8 cellular contexts compared by ENCODE assay signal in genomic region chr14:20461230-20462141, GRCh38. TPM values are rescaled to one million over a fixed set of nuclear protein-coding genes. Genes with fewer than 3 reads are reported as not detected.
DNase-seq lines count a peak whose midpoint lies in the region; ATAC-seq, FAIRE-seq and TF ChIP-seq lines count a peak whose summit lies in the region.

Gene PIP4P1, minus strand, starts transcription at chr14:20461434. Its CDS starts 109 bp downstream, at chr14:20461325.

- intact Hi-C loops in activated CD4-positive, alpha-beta T cell treated with anti-CD3 and anti-CD28 coated beads for 36 hours (cut with DNase I, micrococcal nuclease), result loop anchor here (1.0 to 5.0 kb wide), 6 partner anchors 8 to 921 kb away; partner anchors contain the start of genes PNP (in 2 of the 2), PARP2 (in 1 of the 2), SUPT16H (in 1 of the 2) and TEP1 (in 1 of the 2)
- intact Hi-C loops in kidney (cut with DNase I), result no loop called here

- POLR2A ChIA-PET in activated CD4-positive, alpha-beta T cell treated with anti-CD3 and anti-CD28 coated beads for 36 hours (lab: Charles Lee), result interaction anchor here (1.0 to 2.7 kb wide), 9 partner anchors 8 to 118 kb away, joined by 3 to 49 read pairs (median 8); partner anchors contain the start of genes PARP2, PNP and TEP1

- DNase-seq in Ammon's horn (ENCODE audit: low spot score), result peak; percentile 100
- peak; percentile 83 for DNase-seq in GM19238 (ENCODE audit: insufficient read length, low spot score)
- DNase-seq in NCI-H524 (lab: John Stamatoyannopoulos, UW), result peak; percentile 100
- peak; percentile 99 for DNase-seq in activated CD4-positive, alpha-beta T cell treated with anti-CD3 and anti-CD28 coated beads for 36 hours
- peak; percentile 100 for DNase-seq in choroid plexus epithelial cell (ENCODE audit: low read depth)
- peak; percentile 100 for DNase-seq in kidney
- DNase-seq in stimulated activated CD4-positive, alpha-beta T cell treated with anti-CD3 and anti-CD28 coated beads, Interleukin-15, amount 100 ng/mL, for 24 hours, result peak; percentile 99

- FAIRE-seq in kidney (lab: Jason Lieb, UNC), result peak; percentile 99

- no peaks in the 10 kb centered on the region for H3K27me3 Mint-ChIP-seq in activated CD4-positive, alpha-beta T cell treated with anti-CD3 and anti-CD28 coated beads for 36 hours

- H3K27ac Mint-ChIP-seq in activated CD4-positive, alpha-beta T cell treated with anti-CD3 and anti-CD28 coated beads for 36 hours, result peak within 1 kb of the TSS; percentile 96

- CTCF ChIA-PET in activated CD4-positive, alpha-beta T cell treated with anti-CD3 and anti-CD28 coated beads for 36 hours (lab: Charles Lee), result interaction anchor here (0.7 to 1.9 kb wide), 13 partner anchors 8 to 510 kb away, joined by 3 to 10 read pairs (median 4); partner anchors contain the start of genes PARP2, PNP and RNASE4

- H3K36me3 ChIP-seq in kidney (ENCODE audit: control insufficient read depth in 1 of 2, insufficient read depth in 2 of 2, low read length in 2 of 2), result peaks cover 21 to 33% of the 10 kb centered on the region in 2 donors

- peak; percentile 93 for ATAC-seq in HG03442 (IDR thresholded peaks at IDR 0.05; ENCODE audit: unreplicated experiment)
- ATAC-seq in activated CD4-positive, alpha-beta T cell treated with anti-CD3 and anti-CD28 coated beads for 36 hours, result peak; percentile 95

- H3K9ac ChIP-seq in kidney (ENCODE audit: low read length in 2 of 2), result peak within 1 kb of the TSS; percentile 42 to 80

- no peak for TF ChIP-seq CTCF in choroid plexus epithelial cell (conservative IDR thresholded peaks at IDR 0.05; ENCODE audit: low read depth, low read length)
- no peak for TF ChIP-seq CTCF in kidney (IDR thresholded peaks at IDR 0.05; ENCODE audit: borderline replicate concordance, extremely low read depth, insufficient read depth)

- no peaks in the 10 kb centered on the region for H3K9me3 ChIP-seq in kidney (ENCODE audit: control insufficient read depth in 1 of 2, low read length in 2 of 2)

- peaks cover 26% of the 10 kb centered on the region for H3K4me1 Mint-ChIP-seq in activated CD4-positive, alpha-beta T cell treated with anti-CD3 and anti-CD28 coated beads for 36 hours

- H3K4me1 ChIP-seq in kidney (ENCODE audit: control insufficient read depth in 1 of 2, insufficient read depth in 1 of 2, low read depth in 1 of 2, low read length in 2 of 2), result peaks cover 12% of the 10 kb centered on the region in 2 donors

- H3K27ac ChIP-seq in kidney (ENCODE audit: low read depth in 2 of 2, low read length in 2 of 2), result peak within 1 kb of the TSS; percentile 87 to 94

- no peaks in the 10 kb centered on the region for H3K9me3 Mint-ChIP-seq in activated CD4-positive, alpha-beta T cell treated with anti-CD3 and anti-CD28 coated beads for 36 hours (ENCODE audit: low read depth)

- H3K4me3 ChIP-seq in choroid plexus epithelial cell (ENCODE audit: low read depth, low read length) (peak within 1 kb of the TSS; percentile 92), kidney (ENCODE audit: low read length in 2 of 2) (peak within 1 kb of the TSS; percentile 78 to 91)

- H3K36me3 Mint-ChIP-seq in activated CD4-positive, alpha-beta T cell treated with anti-CD3 and anti-CD28 coated beads for 36 hours (ENCODE audit: low read depth), result peaks cover 25% of the 10 kb centered on the region

- peak within 1 kb of the TSS; percentile 84 for H3K4me3 Mint-ChIP-seq in activated CD4-positive, alpha-beta T cell treated with anti-CD3 and anti-CD28 coated beads for 36 hours

RNA-seq across cellular contexts. Expression of gene PIP4P1, which starts in this region (rescaled TPM):
- total RNA-seq in activated CD4-positive, alpha-beta T cell treated with anti-CD3 and anti-CD28 coated beads for 36 hours, result 10 to 100 TPM; 24.2 to 24.7 TPM
- 35.7 TPM for total RNA-seq in kidney
- 33.3 TPM for polyA plus RNA-seq in kidney (ENCODE audit: insufficient read depth, low read depth, low replicate concordance)

Comparison
In these comparisons a context has a peak if more than half of its experiments do, and no peak if none do; other contexts are left out.
1. Peak in every context shown above with its lines: DNase-seq, ATAC-seq, H3K4me3 ChIP-seq and H3K27ac ChIP-seq.